1 cellular context compared by ENCODE assay signal in the genomic region with DNA sequence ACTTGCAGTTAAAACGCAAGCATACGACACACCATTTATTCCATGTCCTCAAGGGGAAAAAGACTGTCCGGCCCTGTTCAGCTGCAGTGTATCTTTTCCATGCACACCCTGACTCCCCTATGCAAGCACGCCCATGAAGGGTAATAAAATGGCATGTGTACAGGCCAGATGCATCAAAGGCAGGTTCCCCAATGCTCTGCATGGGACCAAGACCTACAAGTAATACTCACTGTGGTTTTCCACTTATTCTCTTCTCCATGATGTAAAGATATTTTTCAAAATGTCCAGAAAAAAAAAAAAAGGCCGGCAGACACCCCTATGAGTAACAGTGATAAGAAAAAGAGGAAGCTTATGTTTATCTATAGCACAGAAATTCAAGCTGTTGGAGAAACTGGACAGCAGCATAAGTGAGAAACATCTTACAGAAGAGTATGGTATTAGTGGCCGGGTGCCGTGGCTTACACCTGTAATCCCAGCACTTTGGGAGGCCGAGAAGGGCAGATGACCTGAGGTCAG.
TF ChIP-seq lines count a peak whose summit lies in the region.

No MANE protein-coding gene starts in this region.

TF ChIP-seq in K562, 482 proteins besides CTCF, POLR2A, EP300 and RAD21 (continued from another document and continues in another):
- TF ChIP-seq, protein P1, sequence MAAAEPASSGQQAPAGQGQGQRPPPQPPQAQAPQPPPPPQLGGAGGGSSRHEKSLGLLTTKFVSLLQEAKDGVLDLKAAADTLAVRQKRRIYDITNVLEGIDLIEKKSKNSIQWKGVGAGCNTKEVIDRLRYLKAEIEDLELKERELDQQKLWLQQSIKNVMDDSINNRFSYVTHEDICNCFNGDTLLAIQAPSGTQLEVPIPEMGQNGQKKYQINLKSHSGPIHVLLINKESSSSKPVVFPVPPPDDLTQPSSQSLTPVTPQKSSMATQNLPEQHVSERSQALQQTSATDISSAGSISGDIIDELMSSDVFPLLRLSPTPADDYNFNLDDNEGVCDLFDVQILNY (CRISPR knock-in tag; IDR thresholded peaks at IDR 0.05) = no peak
- TF ChIP-seq BHLHE40 (IDR thresholded peaks at IDR 0.05; ENCODE audit: low read length) (no peak), SIN3B (IDR thresholded peaks at IDR 0.05; ENCODE audit: low read depth) (no peak), CREBBP (IDR thresholded peaks at IDR 0.05; ENCODE audit: low read depth, low read length) (no peak), ZNF551 (CRISPR knock-in tag; IDR thresholded peaks at IDR 0.05) (no peak), SPI1 (IDR thresholded peaks at IDR 0.05; ENCODE audit: borderline replicate concordance, low read depth, low read length) (peak; percentile 78), KDM1A (IDR thresholded peaks at IDR 0.05) (0 out of 4 replicates have a peak, but pooled peaks of 1 of the 2 experiments have one; percentile 37), ZNF561 (CRISPR knock-in tag; conservative IDR thresholded peaks at IDR 0.05) (no peak), PCBP1 (IDR thresholded peaks at IDR 0.05; ENCODE audit: low read depth, low read length, poor library complexity, severe bottlenecking) (no peak), STAG1 (CRISPR knock-in tag; IDR thresholded peaks at IDR 0.05; ENCODE audit: borderline replicate concordance) (no peak), BRD4 (IDR thresholded peaks at IDR 0.05) (no peak), ZNF589 (CRISPR knock-in tag; IDR thresholded peaks at IDR 0.05; ENCODE audit: low read depth) (peak; percentile 69), NFE2L1 (tag; IDR thresholded peaks at IDR 0.05; ENCODE audit: borderline replicate concordance, low read depth) (no peak), ARID2 (IDR thresholded peaks at IDR 0.05) (no peak), TRIM24 (IDR thresholded peaks at IDR 0.05) (peak; percentile 91 to 94), TAF9B (IDR thresholded peaks at IDR 0.05; ENCODE audit: partially characterized antibody) (no peak), ZNF239 (CRISPR knock-in tag; IDR thresholded peaks at IDR 0.05) (no peak), KLF16 (IDR thresholded peaks at IDR 0.05) (peak; percentile 88), ERF (CRISPR knock-in tag; IDR thresholded peaks at IDR 0.05) (no peak), ZNF717 (CRISPR knock-in tag; IDR thresholded peaks at IDR 0.05) (no peak), ZNF274 (IDR thresholded peaks at IDR 0.05; ENCODE audit: borderline replicate concordance, low read depth, low read length) (no peak), CREM (IDR thresholded peaks at IDR 0.05; ENCODE audit: low read depth) (peak; percentile 40), PHF8 (IDR thresholded peaks at IDR 0.05; ENCODE audit: borderline replicate concordance, low read length) (no peak; the same call in 1 of the 2 replicates), LCOR (CRISPR knock-in tag; IDR thresholded peaks at IDR 0.05) (0 out of 2 replicates have a peak, but pooled peaks have one; percentile 70), PKNOX1 (IDR thresholded peaks at IDR 0.05) (peak; percentile 38; the same call in 1 of the 2 replicates), MYBL2 (IDR thresholded peaks at IDR 0.05; ENCODE audit: low read depth) (no peak; the same call in 1 of the 2 replicates), MYBL2 (CRISPR knock-in tag; IDR thresholded peaks at IDR 0.05; ENCODE audit: borderline replicate concordance) (no peak), ARID1B (IDR thresholded peaks at IDR 0.05) (peak; percentile 94), ESRRB (CRISPR knock-in tag; IDR thresholded peaks at IDR 0.05; ENCODE audit: borderline replicate concordance) (no peak), MCM5 (IDR thresholded peaks at IDR 0.05; ENCODE audit: low read depth) (no peak), ADNP (tag; IDR thresholded peaks at IDR 0.05) (peak; percentile 78), SMARCC2 (IDR thresholded peaks at IDR 0.05; ENCODE audit: low read depth) (peak; percentile 93), TCF3 (CRISPR knock-in tag; IDR thresholded peaks at IDR 0.05) (peak; percentile 89), ZBTB43 (CRISPR knock-in tag; IDR thresholded peaks at IDR 0.05) (no peak)
- TF ChIP-seq, protein P2, sequence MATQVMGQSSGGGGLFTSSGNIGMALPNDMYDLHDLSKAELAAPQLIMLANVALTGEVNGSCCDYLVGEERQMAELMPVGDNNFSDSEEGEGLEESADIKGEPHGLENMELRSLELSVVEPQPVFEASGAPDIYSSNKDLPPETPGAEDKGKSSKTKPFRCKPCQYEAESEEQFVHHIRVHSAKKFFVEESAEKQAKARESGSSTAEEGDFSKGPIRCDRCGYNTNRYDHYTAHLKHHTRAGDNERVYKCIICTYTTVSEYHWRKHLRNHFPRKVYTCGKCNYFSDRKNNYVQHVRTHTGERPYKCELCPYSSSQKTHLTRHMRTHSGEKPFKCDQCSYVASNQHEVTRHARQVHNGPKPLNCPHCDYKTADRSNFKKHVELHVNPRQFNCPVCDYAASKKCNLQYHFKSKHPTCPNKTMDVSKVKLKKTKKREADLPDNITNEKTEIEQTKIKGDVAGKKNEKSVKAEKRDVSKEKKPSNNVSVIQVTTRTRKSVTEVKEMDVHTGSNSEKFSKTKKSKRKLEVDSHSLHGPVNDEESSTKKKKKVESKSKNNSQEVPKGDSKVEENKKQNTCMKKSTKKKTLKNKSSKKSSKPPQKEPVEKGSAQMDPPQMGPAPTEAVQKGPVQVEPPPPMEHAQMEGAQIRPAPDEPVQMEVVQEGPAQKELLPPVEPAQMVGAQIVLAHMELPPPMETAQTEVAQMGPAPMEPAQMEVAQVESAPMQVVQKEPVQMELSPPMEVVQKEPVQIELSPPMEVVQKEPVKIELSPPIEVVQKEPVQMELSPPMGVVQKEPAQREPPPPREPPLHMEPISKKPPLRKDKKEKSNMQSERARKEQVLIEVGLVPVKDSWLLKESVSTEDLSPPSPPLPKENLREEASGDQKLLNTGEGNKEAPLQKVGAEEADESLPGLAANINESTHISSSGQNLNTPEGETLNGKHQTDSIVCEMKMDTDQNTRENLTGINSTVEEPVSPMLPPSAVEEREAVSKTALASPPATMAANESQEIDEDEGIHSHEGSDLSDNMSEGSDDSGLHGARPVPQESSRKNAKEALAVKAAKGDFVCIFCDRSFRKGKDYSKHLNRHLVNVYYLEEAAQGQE (CRISPR knock-in tag; IDR thresholded peaks at IDR 0.05; ENCODE audit: low read depth) = no peak
- TF ChIP-seq, protein P3, sequence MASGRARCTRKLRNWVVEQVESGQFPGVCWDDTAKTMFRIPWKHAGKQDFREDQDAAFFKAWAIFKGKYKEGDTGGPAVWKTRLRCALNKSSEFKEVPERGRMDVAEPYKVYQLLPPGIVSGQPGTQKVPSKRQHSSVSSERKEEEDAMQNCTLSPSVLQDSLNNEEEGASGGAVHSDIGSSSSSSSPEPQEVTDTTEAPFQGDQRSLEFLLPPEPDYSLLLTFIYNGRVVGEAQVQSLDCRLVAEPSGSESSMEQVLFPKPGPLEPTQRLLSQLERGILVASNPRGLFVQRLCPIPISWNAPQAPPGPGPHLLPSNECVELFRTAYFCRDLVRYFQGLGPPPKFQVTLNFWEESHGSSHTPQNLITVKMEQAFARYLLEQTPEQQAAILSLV (tag; IDR thresholded peaks at IDR 0.05) = no peak
- TF ChIP-seq, protein P4, sequence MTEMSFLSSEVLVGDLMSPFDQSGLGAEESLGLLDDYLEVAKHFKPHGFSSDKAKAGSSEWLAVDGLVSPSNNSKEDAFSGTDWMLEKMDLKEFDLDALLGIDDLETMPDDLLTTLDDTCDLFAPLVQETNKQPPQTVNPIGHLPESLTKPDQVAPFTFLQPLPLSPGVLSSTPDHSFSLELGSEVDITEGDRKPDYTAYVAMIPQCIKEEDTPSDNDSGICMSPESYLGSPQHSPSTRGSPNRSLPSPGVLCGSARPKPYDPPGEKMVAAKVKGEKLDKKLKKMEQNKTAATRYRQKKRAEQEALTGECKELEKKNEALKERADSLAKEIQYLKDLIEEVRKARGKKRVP (CRISPR knock-in tag; IDR thresholded peaks at IDR 0.05) = 0 out of 2 replicates have a peak, but pooled peaks have one; percentile 7
- TF ChIP-seq, protein P5, sequence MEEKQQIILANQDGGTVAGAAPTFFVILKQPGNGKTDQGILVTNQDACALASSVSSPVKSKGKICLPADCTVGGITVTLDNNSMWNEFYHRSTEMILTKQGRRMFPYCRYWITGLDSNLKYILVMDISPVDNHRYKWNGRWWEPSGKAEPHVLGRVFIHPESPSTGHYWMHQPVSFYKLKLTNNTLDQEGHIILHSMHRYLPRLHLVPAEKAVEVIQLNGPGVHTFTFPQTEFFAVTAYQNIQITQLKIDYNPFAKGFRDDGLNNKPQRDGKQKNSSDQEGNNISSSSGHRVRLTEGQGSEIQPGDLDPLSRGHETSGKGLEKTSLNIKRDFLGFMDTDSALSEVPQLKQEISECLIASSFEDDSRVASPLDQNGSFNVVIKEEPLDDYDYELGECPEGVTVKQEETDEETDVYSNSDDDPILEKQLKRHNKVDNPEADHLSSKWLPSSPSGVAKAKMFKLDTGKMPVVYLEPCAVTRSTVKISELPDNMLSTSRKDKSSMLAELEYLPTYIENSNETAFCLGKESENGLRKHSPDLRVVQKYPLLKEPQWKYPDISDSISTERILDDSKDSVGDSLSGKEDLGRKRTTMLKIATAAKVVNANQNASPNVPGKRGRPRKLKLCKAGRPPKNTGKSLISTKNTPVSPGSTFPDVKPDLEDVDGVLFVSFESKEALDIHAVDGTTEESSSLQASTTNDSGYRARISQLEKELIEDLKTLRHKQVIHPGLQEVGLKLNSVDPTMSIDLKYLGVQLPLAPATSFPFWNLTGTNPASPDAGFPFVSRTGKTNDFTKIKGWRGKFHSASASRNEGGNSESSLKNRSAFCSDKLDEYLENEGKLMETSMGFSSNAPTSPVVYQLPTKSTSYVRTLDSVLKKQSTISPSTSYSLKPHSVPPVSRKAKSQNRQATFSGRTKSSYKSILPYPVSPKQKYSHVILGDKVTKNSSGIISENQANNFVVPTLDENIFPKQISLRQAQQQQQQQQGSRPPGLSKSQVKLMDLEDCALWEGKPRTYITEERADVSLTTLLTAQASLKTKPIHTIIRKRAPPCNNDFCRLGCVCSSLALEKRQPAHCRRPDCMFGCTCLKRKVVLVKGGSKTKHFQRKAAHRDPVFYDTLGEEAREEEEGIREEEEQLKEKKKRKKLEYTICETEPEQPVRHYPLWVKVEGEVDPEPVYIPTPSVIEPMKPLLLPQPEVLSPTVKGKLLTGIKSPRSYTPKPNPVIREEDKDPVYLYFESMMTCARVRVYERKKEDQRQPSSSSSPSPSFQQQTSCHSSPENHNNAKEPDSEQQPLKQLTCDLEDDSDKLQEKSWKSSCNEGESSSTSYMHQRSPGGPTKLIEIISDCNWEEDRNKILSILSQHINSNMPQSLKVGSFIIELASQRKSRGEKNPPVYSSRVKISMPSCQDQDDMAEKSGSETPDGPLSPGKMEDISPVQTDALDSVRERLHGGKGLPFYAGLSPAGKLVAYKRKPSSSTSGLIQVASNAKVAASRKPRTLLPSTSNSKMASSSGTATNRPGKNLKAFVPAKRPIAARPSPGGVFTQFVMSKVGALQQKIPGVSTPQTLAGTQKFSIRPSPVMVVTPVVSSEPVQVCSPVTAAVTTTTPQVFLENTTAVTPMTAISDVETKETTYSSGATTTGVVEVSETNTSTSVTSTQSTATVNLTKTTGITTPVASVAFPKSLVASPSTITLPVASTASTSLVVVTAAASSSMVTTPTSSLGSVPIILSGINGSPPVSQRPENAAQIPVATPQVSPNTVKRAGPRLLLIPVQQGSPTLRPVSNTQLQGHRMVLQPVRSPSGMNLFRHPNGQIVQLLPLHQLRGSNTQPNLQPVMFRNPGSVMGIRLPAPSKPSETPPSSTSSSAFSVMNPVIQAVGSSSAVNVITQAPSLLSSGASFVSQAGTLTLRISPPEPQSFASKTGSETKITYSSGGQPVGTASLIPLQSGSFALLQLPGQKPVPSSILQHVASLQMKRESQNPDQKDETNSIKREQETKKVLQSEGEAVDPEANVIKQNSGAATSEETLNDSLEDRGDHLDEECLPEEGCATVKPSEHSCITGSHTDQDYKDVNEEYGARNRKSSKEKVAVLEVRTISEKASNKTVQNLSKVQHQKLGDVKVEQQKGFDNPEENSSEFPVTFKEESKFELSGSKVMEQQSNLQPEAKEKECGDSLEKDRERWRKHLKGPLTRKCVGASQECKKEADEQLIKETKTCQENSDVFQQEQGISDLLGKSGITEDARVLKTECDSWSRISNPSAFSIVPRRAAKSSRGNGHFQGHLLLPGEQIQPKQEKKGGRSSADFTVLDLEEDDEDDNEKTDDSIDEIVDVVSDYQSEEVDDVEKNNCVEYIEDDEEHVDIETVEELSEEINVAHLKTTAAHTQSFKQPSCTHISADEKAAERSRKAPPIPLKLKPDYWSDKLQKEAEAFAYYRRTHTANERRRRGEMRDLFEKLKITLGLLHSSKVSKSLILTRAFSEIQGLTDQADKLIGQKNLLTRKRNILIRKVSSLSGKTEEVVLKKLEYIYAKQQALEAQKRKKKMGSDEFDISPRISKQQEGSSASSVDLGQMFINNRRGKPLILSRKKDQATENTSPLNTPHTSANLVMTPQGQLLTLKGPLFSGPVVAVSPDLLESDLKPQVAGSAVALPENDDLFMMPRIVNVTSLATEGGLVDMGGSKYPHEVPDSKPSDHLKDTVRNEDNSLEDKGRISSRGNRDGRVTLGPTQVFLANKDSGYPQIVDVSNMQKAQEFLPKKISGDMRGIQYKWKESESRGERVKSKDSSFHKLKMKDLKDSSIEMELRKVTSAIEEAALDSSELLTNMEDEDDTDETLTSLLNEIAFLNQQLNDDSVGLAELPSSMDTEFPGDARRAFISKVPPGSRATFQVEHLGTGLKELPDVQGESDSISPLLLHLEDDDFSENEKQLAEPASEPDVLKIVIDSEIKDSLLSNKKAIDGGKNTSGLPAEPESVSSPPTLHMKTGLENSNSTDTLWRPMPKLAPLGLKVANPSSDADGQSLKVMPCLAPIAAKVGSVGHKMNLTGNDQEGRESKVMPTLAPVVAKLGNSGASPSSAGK (IDR thresholded peaks at IDR 0.05) = no peak
- TF ChIP-seq, protein P6, sequence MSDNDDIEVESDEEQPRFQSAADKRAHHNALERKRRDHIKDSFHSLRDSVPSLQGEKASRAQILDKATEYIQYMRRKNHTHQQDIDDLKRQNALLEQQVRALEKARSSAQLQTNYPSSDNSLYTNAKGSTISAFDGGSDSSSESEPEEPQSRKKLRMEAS (CRISPR knock-in tag; IDR thresholded peaks at IDR 0.05) = 0 out of 2 replicates have a peak, but pooled peaks have one; percentile 28
